9 cellular contexts compared by ENCODE assay signal in genomic region chr12:56332512-56333196, GRCh38. TPM values are rescaled to one million over a fixed set of nuclear protein-coding genes. Genes with fewer than 3 reads are reported as not detected.
DNase-seq lines count a peak whose midpoint lies in the region; ATAC-seq lines count a peak whose summit lies in the region.
"Had no signal": no experiment of that assay in that cellular context is flagged by ENCODE, and none has a peak within 500 bp of the region (broad histone marks: within the 10 kb centered on the region; RNA-seq: fewer than 3 reads in every experiment).

No MANE protein-coding gene starts in this region.

- H3K36me3 ChIP-seq in stomach smooth muscle (ENCODE audit: control insufficient read depth in 2 of 2, insufficient read depth in 2 of 2, low read length in 2 of 2): peaks cover 5 to 9% of the 10 kb centered on the region in 2 donors

- DNase-seq in NCI-H146 (lab: John Stamatoyannopoulos, UW) (peak; percentile 14), NCI-H146 treated with DMSO at 0.1 percent for 48 hours (lab: John Stamatoyannopoulos, UW; ENCODE audit: unreplicated experiment) (no peak), immature natural killer cell (no peak)
- no peak for DNase-seq in activated naive CD4-positive, alpha-beta T cell treated with anti-CD3 and anti-CD28 coated beads, Interleukin-2, amount 50 U/mL, for 72 hours (ENCODE audit: low spot score in 2 of 2)
- DNase-seq: 8988T had no signal

- no peaks in the 10 kb centered on the region for H3K9me3 Mint-ChIP-seq in activated naive CD4-positive, alpha-beta T cell treated with anti-CD3 and anti-CD28 coated beads, Interleukin-2, amount 50 U/mL, for 72 hours
- H3K9me3 Mint-ChIP-seq in immature natural killer cell: no peaks in the 10 kb centered on the region

- peaks cover 16% of the 10 kb centered on the region for H3K4me1 ChIP-seq in stomach smooth muscle (ENCODE audit: control insufficient read depth, insufficient read depth, low read length)

- ATAC-seq in activated naive CD4-positive, alpha-beta T cell treated with anti-CD3 and anti-CD28 coated beads, Interleukin-2, amount 50 U/mL, for 72 hours: no peak
- ATAC-seq in HG03469 (IDR thresholded peaks at IDR 0.05; ENCODE audit: unreplicated experiment) (no peak), HG02623 (IDR thresholded peaks at IDR 0.05; ENCODE audit: unreplicated experiment) (no peak), GM21717 (IDR thresholded peaks at IDR 0.05; ENCODE audit: unreplicated experiment) (no peak)

- peak overlapping the region; percentile 82 to 90 for H3K4me3 ChIP-seq in stomach smooth muscle (ENCODE audit: low read length in 2 of 2)

- no peaks in the 10 kb centered on the region for H3K36me3 Mint-ChIP-seq in activated naive CD4-positive, alpha-beta T cell treated with anti-CD3 and anti-CD28 coated beads, Interleukin-2, amount 50 U/mL, for 72 hours
- H3K36me3 Mint-ChIP-seq in immature natural killer cell: peaks cover 0 to 3% (median 3%) of the 10 kb centered on the region in 3 donors

- peak overlapping the region; percentile 99 for H3K27ac ChIP-seq in stomach smooth muscle (ENCODE audit: low read length)

- H3K4me1 Mint-ChIP-seq in immature natural killer cell: peaks cover 17 to 30% of the 10 kb centered on the region in 2 donors

- peaks cover 14 to 19% (median 16%) of the 10 kb centered on the region in 3 donors for H3K27me3 Mint-ChIP-seq in immature natural killer cell (ENCODE audit: low read depth in 3 of 3)

- H3K9ac ChIP-seq in stomach smooth muscle (ENCODE audit: low read length in 2 of 2): peak overlapping the region; percentile 97 to 98

- peak overlapping the region; percentile 99 to 100 for H3K27ac Mint-ChIP-seq in activated naive CD4-positive, alpha-beta T cell treated with anti-CD3 and anti-CD28 coated beads, Interleukin-2, amount 50 U/mL, for 72 hours
- peak overlapping the region; percentile 99 to 100 (median 100) for H3K27ac Mint-ChIP-seq in immature natural killer cell

- peak overlapping the region; percentile 89 to 97 (median 95) for H3K4me3 Mint-ChIP-seq in immature natural killer cell

- no peaks in the 10 kb centered on the region for H3K27me3 ChIP-seq in stomach smooth muscle (ENCODE audit: control insufficient read depth in 1 of 2, insufficient read depth in 2 of 2, low read length in 2 of 2)

- H3K9me3 ChIP-seq in stomach smooth muscle (ENCODE audit: control insufficient read depth in 2 of 2, low read length in 2 of 2): no peaks in the 10 kb centered on the region

RNA-seq across cellular contexts. Expression of gene PAN2, which starts 1.1 kb away (rescaled TPM):
- total RNA-seq in activated naive CD4-positive, alpha-beta T cell treated with anti-CD3 and anti-CD28 coated beads, Interleukin-2, amount 50 U/mL, for 72 hours: 10 to 100 TPM; 54.0 to 71.4 TPM
- 1 to 10 TPM; 4.6 to 9.4 (median 8.7) TPM for polyA plus RNA-seq in immature natural killer cell

RNA-seq across cellular contexts. Expression of gene IL23A, which starts 6.0 kb away (rescaled TPM):
- 10 to 100 TPM in 1 of 2 donors, 1 to 10 TPM in 1; 9.6 to 20.9 TPM for total RNA-seq in activated naive CD4-positive, alpha-beta T cell treated with anti-CD3 and anti-CD28 coated beads, Interleukin-2, amount 50 U/mL, for 72 hours
- polyA plus RNA-seq in immature natural killer cell: 1 to 10 TPM in 1 of 3 donors, under 1 TPM in 2; 0.21 to 1.5 (median 0.40) TPM

RNA-seq across cellular contexts. Expression of gene CNPY2, which starts 16.9 kb away (rescaled TPM):
- 100 to 1,000 TPM in 1 of 2 donors, 10 to 100 TPM in 1; 58.2 to 112 TPM for total RNA-seq in activated naive CD4-positive, alpha-beta T cell treated with anti-CD3 and anti-CD28 coated beads, Interleukin-2, amount 50 U/mL, for 72 hours
- 100 to 1,000 TPM; 201 to 232 (median 228) TPM for polyA plus RNA-seq in immature natural killer cell

RNA-seq across cellular contexts. Expression of gene STAT2, which starts 27.3 kb away (rescaled TPM):
- total RNA-seq in activated naive CD4-positive, alpha-beta T cell treated with anti-CD3 and anti-CD28 coated beads, Interleukin-2, amount 50 U/mL, for 72 hours: 100 to 1,000 TPM; 170 to 172 TPM
- polyA plus RNA-seq in immature natural killer cell: 10 to 100 TPM; 49.5 to 78.1 (median 61.4) TPM

RNA-seq across cellular contexts. Expression of gene APOF, which starts 30.0 kb away (rescaled TPM):
- total RNA-seq in activated naive CD4-positive, alpha-beta T cell treated with anti-CD3 and anti-CD28 coated beads, Interleukin-2, amount 50 U/mL, for 72 hours: not detected
- polyA plus RNA-seq in immature natural killer cell: not detected
